ENCODE assay signal across 8 cellular contexts in genomic region chr6:97440590-97441176, GRCh38.
DNase-seq lines count a peak whose midpoint lies in the region; ATAC-seq and TF ChIP-seq lines count a peak whose summit lies in the region.

No MANE protein-coding gene starts in this region.

- H3K27ac Mint-ChIP-seq in immature natural killer cell: no peak overlapping the region

- H3K27me3 Mint-ChIP-seq in immature natural killer cell (ENCODE audit: low read depth in 3 of 3): no peaks in the 10 kb centered on the region

- DNase-seq in Right ventricle myocardium inferior (ENCODE audit: missing footprints): no peak
- DNase-seq in cardiac septum (ENCODE audit: low spot score): no peak
- peak; percentile 59 for DNase-seq in NAMALWA (ENCODE audit: low spot score)
- peak; percentile 74 for DNase-seq in islet precursor cell
- no peak for DNase-seq in immature natural killer cell
- no peak for DNase-seq in NOMO-1 (lab: John Stamatoyannopoulos, UW; ENCODE audit: unreplicated experiment in 2 of 2)

- TF ChIP-seq CTCF in VCaP (conservative IDR thresholded peaks at IDR 0.05): peak; percentile 81

- H3K9me3 Mint-ChIP-seq in immature natural killer cell: no peaks in the 10 kb centered on the region

- H3K36me3 Mint-ChIP-seq in immature natural killer cell: no peaks in the 10 kb centered on the region

- no peak overlapping the region for H3K4me3 Mint-ChIP-seq in immature natural killer cell

- ATAC-seq in Right ventricle myocardium inferior (peak; percentile 59), GM18858 (IDR thresholded peaks at IDR 0.05; ENCODE audit: unreplicated experiment) (no peak)

- no peak overlapping the region for H3K27ac ChIP-seq in VCaP

- intact Hi-C loops in Right ventricle myocardium inferior (cut with DNase I) (no loop called here), cardiac septum (cut with DNase I) (no loop called here)

- no peaks in the 10 kb centered on the region for H3K4me1 Mint-ChIP-seq in immature natural killer cell

Comparison
In these comparisons a context has a peak if more than half of its experiments do, and no peak if none do; other contexts are left out.
1. DNase-seq: peak in NAMALWA (single experiment) and islet precursor cell (single experiment); none in Right ventricle myocardium inferior (single experiment), cardiac septum (single experiment), immature natural killer cell (0 of 3) and NOMO-1 (0 of 2).